ENCODE assay signal across 9 cellular contexts in genomic region chr11:126113515-126113957, GRCh38. TPM values are rescaled to one million over a fixed set of nuclear protein-coding genes. Genes with fewer than 3 reads are reported as not detected.
DNase-seq lines count a peak whose midpoint lies in the region; ATAC-seq and TF ChIP-seq lines count a peak whose summit lies in the region.
"Had no signal": no experiment of that assay in that cellular context is flagged by ENCODE, and none has a peak within 500 bp of the region (broad histone marks: within the 10 kb centered on the region; RNA-seq: fewer than 3 reads in every experiment).

No MANE protein-coding gene starts in this region.

- no peaks in the 10 kb centered on the region for H3K36me3 Mint-ChIP-seq in immature natural killer cell

- no peaks in the 10 kb centered on the region for H3K4me1 Mint-ChIP-seq in immature natural killer cell
- H3K4me1 Mint-ChIP-seq: B cell had no signal

- H3K27me3 Mint-ChIP-seq in immature natural killer cell (ENCODE audit: low read depth in 3 of 3), result peaks cover 4 to 7% (median 4%) of the 10 kb centered on the region in 3 donors

- no peaks in the 10 kb centered on the region for H3K9me3 Mint-ChIP-seq in immature natural killer cell

- H3K27ac Mint-ChIP-seq in immature natural killer cell, result no peak overlapping the region
- H3K27ac Mint-ChIP-seq: B cell had no signal

- no peak for TF ChIP-seq CTCF in fibroblast of villous mesenchyme (IDR thresholded peaks at IDR 0.05; ENCODE audit: insufficient read depth, low read depth, low read length)

- DNase-seq in NCI-H1436 (lab: John Stamatoyannopoulos, UW), result peak; percentile 32
- no peak for DNase-seq in NCI-H1436 treated with DMSO at 0.1 percent for 48 hours (lab: John Stamatoyannopoulos, UW)
- peak; percentile 54 for DNase-seq in SK-N-DZ (ENCODE audit: low spot score)
- DNase-seq in fibroblast of villous mesenchyme (ENCODE audit: low read depth), result peak; percentile 95
- peak; percentile 57 for DNase-seq in pulmonary artery endothelial cell (ENCODE audit: low read depth, low spot score)
- DNase-seq in immature natural killer cell, result no peak

- H3K4me3 ChIP-seq in fibroblast of villous mesenchyme (ENCODE audit: low read depth, low read length), result no peak overlapping the region

- ATAC-seq in HG03442 (IDR thresholded peaks at IDR 0.05; ENCODE audit: unreplicated experiment), result no peak
- no peak for ATAC-seq in HG03097 (IDR thresholded peaks at IDR 0.05; ENCODE audit: low FRiP score, unreplicated experiment)

- H3K4me3 Mint-ChIP-seq in immature natural killer cell, result no peak overlapping the region
- H3K4me3 Mint-ChIP-seq: B cell had no signal

RNA-seq across cellular contexts. Expression of gene CDON, which starts 50.9 kb away (rescaled TPM):
- 20.4 and 31.2 TPM in 2 replicates for polyA plus RNA-seq in SK-N-DZ (2014; cell fraction: cytosol; rRNA removed)
- 15.1 and 28.0 TPM in 2 replicates for polyA plus RNA-seq in SK-N-DZ (2014; cell fraction: nucleus; rRNA removed)
- total RNA-seq in fibroblast of villous mesenchyme (2.3 and 2.6 TPM in 2 replicates), pulmonary artery endothelial cell (1.4 and 1.8 TPM in 2 replicates)
- not detected for polyA plus RNA-seq in immature natural killer cell
- total RNA-seq: B cell had no signal

Comparison
In these comparisons a context has a peak if more than half of its experiments do, and no peak if none do; other contexts are left out.
1. DNase-seq: peak in NCI-H1436 (single experiment), SK-N-DZ (single experiment), fibroblast of villous mesenchyme (single experiment) and pulmonary artery endothelial cell (single experiment); none in NCI-H1436 treated with DMSO at 0.1 percent for 48 hours (single experiment) and immature natural killer cell (0 of 3).